Comparison of ENCODE assay signal across 8 cellular contexts in genomic region chr18:34322365-34323289, GRCh38.
DNase-seq lines count a peak whose midpoint lies in the region; ATAC-seq and TF ChIP-seq lines count a peak whose summit lies in the region.

No MANE protein-coding gene starts in this region.

- no peak overlapping the region for H3K4me3 Mint-ChIP-seq in mesothelial cell of epicardium
- no peak overlapping the region for H3K4me3 Mint-ChIP-seq in naive thymus-derived CD8-positive, alpha-beta T cell

- POLR2A ChIA-PET in naive thymus-derived CD8-positive, alpha-beta T cell (lab: Charles Lee): no interaction called here

- H2AFZ ChIP-seq in OCI-LY1 (ENCODE audit: low read length): no peak overlapping the region

- no peaks in the 10 kb centered on the region for H3K36me3 ChIP-seq in OCI-LY1 (ENCODE audit: insufficient read depth, low read length)

- H3K9me3 ChIP-seq in OCI-LY1 (ENCODE audit: low read length): no peaks in the 10 kb centered on the region

- H3K4me1 Mint-ChIP-seq in mesothelial cell of epicardium: peaks cover 10% of the 10 kb centered on the region
- no peaks in the 10 kb centered on the region for H3K4me1 Mint-ChIP-seq in naive thymus-derived CD8-positive, alpha-beta T cell

- H3K27ac Mint-ChIP-seq in mesothelial cell of epicardium: no peak overlapping the region
- H3K27ac Mint-ChIP-seq in naive thymus-derived CD8-positive, alpha-beta T cell: no peak overlapping the region

- WGBS in lower leg skin, 2 donors: 23 to 29% methylated on average over 16 of the region's 16 CpGs

- no peak for TF ChIP-seq POLR2A in lower leg skin (IDR thresholded peaks at IDR 0.05)

- ATAC-seq in GM19438 (IDR thresholded peaks at IDR 0.05; ENCODE audit: low read depth, unreplicated experiment): peak; percentile 56
- ATAC-seq in HG03558 (IDR thresholded peaks at IDR 0.05; ENCODE audit: extremely low read depth, unreplicated experiment): peak; percentile 49
- no peak for ATAC-seq in naive thymus-derived CD8-positive, alpha-beta T cell

- intact Hi-C loops in lower leg skin (cut with DNase I; ENCODE audit: low total_unique reads): no loop called here

- H3F3A ChIP-seq in OCI-LY1 (ENCODE audit: insufficient read depth, low read length): no peaks in the 10 kb centered on the region

- H3K27me3 ChIP-seq in OCI-LY1 (ENCODE audit: insufficient read depth, low read length): no peaks in the 10 kb centered on the region

- H4K20me1 ChIP-seq in OCI-LY1 (ENCODE audit: insufficient read depth, low read length): no peaks in the 10 kb centered on the region

- no peak overlapping the region for H3K27ac ChIP-seq in OCI-LY1 (ENCODE audit: low read depth, low read length, poor library complexity, severe bottlenecking)

- H3K4me3 ChIP-seq in OCI-LY1 (ENCODE audit: low read depth, low read length, poor library complexity, severe bottlenecking) (no peak overlapping the region), lower leg skin (ENCODE audit: low read depth, poor library complexity, severe bottlenecking) (no peak overlapping the region)

- peaks cover 6% of the 10 kb centered on the region for H3K4me1 ChIP-seq in OCI-LY1 (ENCODE audit: insufficient read depth, low read length, severe bottlenecking)

- no peak overlapping the region for H3K9ac ChIP-seq in OCI-LY1 (ENCODE audit: low read length)

- no peaks in the 10 kb centered on the region for H3K9me2 ChIP-seq in OCI-LY1 (ENCODE audit: low read depth, low read length)

- peaks cover 15% of the 10 kb centered on the region for H3K9me3 Mint-ChIP-seq in mesothelial cell of epicardium
- peaks cover 0 to 11% (median 2%) of the 10 kb centered on the region in 9 donors for H3K9me3 Mint-ChIP-seq in naive thymus-derived CD8-positive, alpha-beta T cell

- TF ChIP-seq CTCF in OCI-LY1 (IDR thresholded peaks at IDR 0.05; ENCODE audit: low read length) (peak; percentile 90), mesothelial cell of epicardium (IDR thresholded peaks at IDR 0.05; ENCODE audit: unreplicated experiment) (peak; percentile 70), lower leg skin (IDR thresholded peaks at IDR 0.05) (no peak)

- no peaks in the 10 kb centered on the region for H3K79me2 ChIP-seq in OCI-LY1 (ENCODE audit: insufficient read depth, low read length)

- no peak overlapping the region; the same call in 1 of the 2 replicates for H3K4me2 ChIP-seq in OCI-LY1 (ENCODE audit: low read length)

- H3K27me3 Mint-ChIP-seq in mesothelial cell of epicardium (ENCODE audit: low read depth): no peaks in the 10 kb centered on the region
- H3K27me3 Mint-ChIP-seq in naive thymus-derived CD8-positive, alpha-beta T cell: no peaks in the 10 kb centered on the region

- H3K36me3 Mint-ChIP-seq in mesothelial cell of epicardium: peaks cover 4% of the 10 kb centered on the region
- no peaks in the 10 kb centered on the region for H3K36me3 Mint-ChIP-seq in naive thymus-derived CD8-positive, alpha-beta T cell

- peak; percentile 93 for DNase-seq in COR-L47 (lab: John Stamatoyannopoulos, UW)
- DNase-seq in dermis microvascular lymphatic vessel endothelial cell (ENCODE audit: low read depth in 2 of 2): peak; percentile 21 to 60
- DNase-seq in mesothelial cell of epicardium (ENCODE audit: low spot score in 2 of 2, unreplicated experiment in 2 of 2): peak; percentile 44 to 78
- DNase-seq in naive thymus-derived CD8-positive, alpha-beta T cell: no peak
- DNase-seq in lower leg skin (ENCODE audit: low spot score in 2 of 2): no peak

Comparison
In these comparisons a context has a peak if more than half of its experiments do, and no peak if none do; other contexts are left out.
1. DNase-seq: peak in COR-L47 (single experiment), dermis microvascular lymphatic vessel endothelial cell (2 of 2) and mesothelial cell of epicardium (2 of 2); none in naive thymus-derived CD8-positive, alpha-beta T cell (0 of 10) and lower leg skin (0 of 2).
2. ATAC-seq: peak in GM19438 (single experiment) and HG03558 (single experiment); none in naive thymus-derived CD8-positive, alpha-beta T cell (0 of 2).
3. CTCF ChIP-seq: peak in OCI-LY1 (single experiment) and mesothelial cell of epicardium (single experiment); none in lower leg skin (0 of 3).